Comparison of ENCODE assay signal across 3 cellular contexts in genomic region chr19:43547926-43548325, GRCh38. TPM values are rescaled to one million over a fixed set of nuclear protein-coding genes. Genes with fewer than 3 reads are reported as not detected.
"Had no signal": no experiment of that assay in that cellular context is flagged by ENCODE, and none has a peak within 500 bp of the region (broad histone marks: within the 10 kb centered on the region; RNA-seq: fewer than 3 reads in every experiment).

No MANE protein-coding gene starts in this region.

RNA-seq across cellular contexts. Expression of gene ZNF575, which starts 14.9 kb away (rescaled TPM):
- total RNA-seq: hepatocyte, kidney epithelial cell, myocyte had no signal
